ENCODE assay signal across 11 cellular contexts in the genomic region with DNA sequence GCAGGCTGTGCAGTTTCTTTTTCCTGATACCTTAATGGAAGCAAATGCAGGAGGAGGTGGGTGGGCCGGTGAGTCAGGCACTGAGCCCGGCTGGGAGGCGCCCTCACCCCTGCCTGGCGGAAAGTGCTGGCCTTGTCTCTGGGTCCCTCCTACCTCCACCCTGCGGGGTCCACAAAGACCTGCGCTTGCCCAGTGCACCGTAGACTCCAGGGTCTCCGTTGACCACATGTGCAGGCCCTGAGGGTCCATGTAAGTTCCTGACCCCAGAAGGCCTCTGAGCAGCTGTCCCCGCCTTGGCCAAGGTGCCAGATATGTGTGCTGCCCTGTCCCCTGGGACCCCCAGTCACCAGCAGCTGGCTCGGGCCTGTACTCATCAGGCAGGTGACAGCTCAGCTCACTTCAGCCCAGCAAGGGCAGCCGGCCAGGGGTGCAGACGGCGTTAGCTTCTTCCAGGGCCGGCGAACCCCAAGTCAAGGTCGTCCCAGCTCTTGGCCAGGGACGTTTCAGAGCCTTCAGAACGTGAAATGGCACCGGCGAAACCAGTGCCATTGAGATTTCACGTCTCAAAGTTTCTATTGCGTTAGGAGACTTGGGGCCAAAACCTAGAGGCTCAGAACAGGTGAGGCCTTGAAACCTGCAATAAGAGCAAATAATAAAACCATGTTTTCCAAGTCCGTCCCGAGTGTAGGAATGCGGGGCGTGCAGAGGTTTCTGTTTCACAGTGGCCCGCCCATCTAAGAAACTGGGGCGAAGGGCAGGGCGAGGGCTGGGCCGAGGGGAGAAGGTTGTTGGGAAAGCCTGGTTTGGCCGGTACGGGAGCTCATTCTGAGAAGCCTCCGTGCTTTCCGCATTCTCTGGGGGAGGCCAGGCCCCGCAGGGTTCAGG. TPM values are rescaled to one million over a fixed set of nuclear protein-coding genes. Genes with fewer than 3 reads are reported as not detected.
DNase-seq lines count a peak whose midpoint lies in the region; ATAC-seq and TF ChIP-seq lines count a peak whose summit lies in the region.
"Had no signal": no experiment of that assay in that cellular context is flagged by ENCODE, and none has a peak within 500 bp of the region (broad histone marks: within the 10 kb centered on the region; RNA-seq: fewer than 3 reads in every experiment).

No MANE protein-coding gene starts in this region.

- H3K4me1 ChIP-seq in heart left ventricle (peaks cover 0 to 66% (median 40%) of the 10 kb centered on the region in 12 donors), upper lobe of right lung (peaks cover 33% of the 10 kb centered on the region)
- H3K4me1 ChIP-seq: HAP-1 had no signal

- H3K27me3 ChIP-seq in heart left ventricle (no peaks in the 10 kb centered on the region), upper lobe of right lung (no peaks in the 10 kb centered on the region)

- no peaks in the 10 kb centered on the region for H3K27me3 Mint-ChIP-seq in T-helper 2 cell treated with Interferon-gamma antibody and Interleukin-4, amounts not matched to agents 5 μg/mL and 100 μg/mL, for 36 hours (ENCODE audit: low read depth)

- peak overlapping the region; percentile 41 for H3K27ac Mint-ChIP-seq in T-helper 2 cell treated with Interferon-gamma antibody and Interleukin-4, amounts not matched to agents 5 μg/mL and 100 μg/mL, for 36 hours

- TF ChIP-seq POLR2A in heart left ventricle (IDR thresholded peaks at IDR 0.05): no peak

- TF ChIP-seq CTCF in heart left ventricle (IDR thresholded peaks at IDR 0.05) (no peak), omental fat pad (IDR thresholded peaks at IDR 0.05) (no peak), upper lobe of right lung (IDR thresholded peaks at IDR 0.05) (no peak)

- DNase-seq in T-helper 2 cell treated with Interferon-gamma antibody and Interleukin-4, amounts not matched to agents 5 μg/mL and 100 μg/mL, for 36 hours (ENCODE audit: low spot score): no peak
- DNase-seq in T-helper 2 cell (no peak), heart left ventricle (peak in 2 of 5 donors; percentile 67 to 76), omental fat pad (ENCODE audit: low spot score) (no peak), upper lobe of right lung (peak; percentile 87), NCI-H1417 (lab: John Stamatoyannopoulos, UW) (no peak), DMS153 treated with DMSO at 0.1 percent for 48 hours (lab: John Stamatoyannopoulos, UW; ENCODE audit: unreplicated experiment) (no peak)
- DNase-seq: stimulated activated naive CD8-positive, alpha-beta T cell treated with anti-CD3 and anti-CD28 coated beads, Interleukin-15, Interleukin-2, amounts not matched to agents 100 U/mL and 50 U/mL, for 24 hours had no signal

- peaks cover 1% of the 10 kb centered on the region for H3K4me1 Mint-ChIP-seq in T-helper 2 cell treated with Interferon-gamma antibody and Interleukin-4, amounts not matched to agents 5 μg/mL and 100 μg/mL, for 36 hours (ENCODE audit: low read depth)
- H3K4me1 Mint-ChIP-seq: neural crest cell had no signal

- H3K36me3 Mint-ChIP-seq in T-helper 2 cell treated with Interferon-gamma antibody and Interleukin-4, amounts not matched to agents 5 μg/mL and 100 μg/mL, for 36 hours (ENCODE audit: low read depth): no peaks in the 10 kb centered on the region

- 55 to 67% (median 62%) methylated on average over 22 to 35 of the region's 35 CpGs for WGBS in heart left ventricle, 4 donors

- no peak overlapping the region for H3K4me3 ChIP-seq in heart left ventricle
- peak overlapping the region; percentile 26 for H3K4me3 ChIP-seq in upper lobe of right lung
- H3K4me3 ChIP-seq: HAP-1 had no signal

- intact Hi-C loops in heart left ventricle (cut with DNase I): no loop called here
- intact Hi-C loops in upper lobe of right lung (cut with DNase I): no loop called here

- ATAC-seq in heart left ventricle (peak; percentile 28 to 57 (median 50)), omental fat pad (ENCODE audit: low FRiP score) (peak; percentile 39), upper lobe of right lung (peak; percentile 80), GM19035 (IDR thresholded peaks at IDR 0.05; ENCODE audit: unreplicated experiment) (no peak)
- ATAC-seq: stimulated activated naive CD8-positive, alpha-beta T cell treated with anti-CD3 and anti-CD28 coated beads, Interleukin-15, Interleukin-2, amounts not matched to agents 100 U/mL and 50 U/mL, for 24 hours had no signal

- no peak overlapping the region for H3K4me3 Mint-ChIP-seq in T-helper 2 cell treated with Interferon-gamma antibody and Interleukin-4, amounts not matched to agents 5 μg/mL and 100 μg/mL, for 36 hours
- H3K4me3 Mint-ChIP-seq: neural crest cell had no signal

- peak overlapping the region; percentile 6 to 88 (median 68) for H3K27ac ChIP-seq in heart left ventricle
- H3K27ac ChIP-seq in upper lobe of right lung: peak overlapping the region; percentile 81

- H3K9me3 ChIP-seq in heart left ventricle: no peaks in the 10 kb centered on the region
- no peaks in the 10 kb centered on the region for H3K9me3 ChIP-seq in upper lobe of right lung
- H3K9me3 ChIP-seq: HAP-1 had no signal

- peaks cover 0 to 80% (median 34%) of the 10 kb centered on the region in 9 donors for H3K36me3 ChIP-seq in heart left ventricle
- H3K36me3 ChIP-seq in upper lobe of right lung: peaks cover 47% of the 10 kb centered on the region

- H3K9me3 Mint-ChIP-seq in T-helper 2 cell treated with Interferon-gamma antibody and Interleukin-4, amounts not matched to agents 5 μg/mL and 100 μg/mL, for 36 hours: no peaks in the 10 kb centered on the region
- H3K9me3 Mint-ChIP-seq: neural crest cell had no signal

RNA-seq across cellular contexts. Expression of a gene that starts 12.1 kb away (rescaled TPM):
- total RNA-seq in heart left ventricle: 100 to 1,000 TPM in 1 of 9 donors, 10 to 100 TPM in 8; 60.6 to 121 (median 79.5) TPM
- 100 to 1,000 TPM in 1 of 2 donors, 10 to 100 TPM in 1; 59.4 to 144 TPM for polyA plus RNA-seq in heart left ventricle
- 100 to 1,000 TPM in 2 of 4 donors, 10 to 100 TPM in 2; 68.4 to 271 (median 99.9) TPM for total RNA-seq in omental fat pad
- total RNA-seq in upper lobe of right lung: 79.9 TPM
